33 cellular contexts compared by ENCODE assay signal in the genomic region with DNA sequence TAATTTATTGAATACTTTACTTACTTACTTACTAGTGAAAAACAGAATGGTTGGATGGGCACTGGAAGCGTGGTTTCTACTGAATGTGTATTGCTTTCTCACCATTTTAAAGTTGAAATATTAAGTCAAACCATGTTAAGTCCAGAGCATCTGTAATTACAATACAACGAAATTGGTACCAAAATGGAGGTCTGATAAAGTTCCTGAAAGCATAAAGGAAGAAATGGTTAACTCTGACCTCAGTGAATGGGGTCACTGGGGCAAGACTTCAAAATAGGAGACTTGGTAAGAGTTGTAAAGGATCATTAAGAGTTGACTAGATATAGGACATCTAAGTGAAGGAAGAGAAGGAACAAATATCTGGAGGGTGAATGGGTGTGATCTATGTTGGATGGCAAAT.
DNase-seq lines count a peak whose midpoint lies in the region; ATAC-seq, FAIRE-seq and TF ChIP-seq lines count a peak whose summit lies in the region.
"Had no signal": no experiment of that assay in that cellular context is flagged by ENCODE, and none has a peak within 500 bp of the region (broad histone marks: within the 10 kb centered on the region; RNA-seq: fewer than 3 reads in every experiment).

No MANE protein-coding gene starts in this region.

- no peak for TF ChIP-seq POLR2A in A549 (IDR thresholded peaks at IDR 0.05; ENCODE audit: low read length)

- H3K79me2 ChIP-seq in KMS-11 (ENCODE audit: insufficient read depth, low read depth), result no peaks in the 10 kb centered on the region

- H3K4me3 ChIP-seq in A549, result no peak overlapping the region
- H3K4me3 ChIP-seq in CD4-positive, CD25-positive, alpha-beta regulatory T cell (ENCODE audit: low read depth, low read length), result no peak overlapping the region
- no peak overlapping the region for H3K4me3 ChIP-seq in KMS-11 (IDR thresholded peaks at IDR 0.05; ENCODE audit: insufficient read depth, low read depth, low read length)
- H3K4me3 ChIP-seq: BLaER1; BLaER1 treated with 17β-estradiol and CSF1 and Interleukin-3, amounts not matched to agents 10 nM and 100 nM had no signal

- H2AFZ ChIP-seq in KMS-11 (ENCODE audit: low read depth), result no peak overlapping the region

- no peaks in the 10 kb centered on the region; the same call in 2 of the 3 replicates for H3K9me3 ChIP-seq in A549
- peaks cover 0 to 2% of the 10 kb centered on the region in 2 experiments for H3K9me3 ChIP-seq in CD4-positive, CD25-positive, alpha-beta regulatory T cell (ENCODE audit: control insufficient read depth in 2 of 2, low read length in 2 of 2)
- H3K9me3 ChIP-seq: BLaER1, Caco-2 had no signal

- CTCF ChIA-PET in A549 (lab: Yijun Ruan, JAX), result interaction anchor here (0.6 kb wide), 1 partner anchor 154 kb away, joined by 4 read pairs; no protein-coding TSS in a partner anchor

- H3K4me3 Mint-ChIP-seq in CD4-positive, CD25-positive, alpha-beta regulatory T cell, result no peak overlapping the region
- H3K4me3 Mint-ChIP-seq: B cell; CD4-positive, alpha-beta T cell; CD8-positive, alpha-beta memory T cell; CD8-positive, alpha-beta T cell had no signal

- no peaks in the 10 kb centered on the region for H3K27me3 ChIP-seq in CD4-positive, CD25-positive, alpha-beta regulatory T cell (ENCODE audit: control insufficient read depth, insufficient read depth, low read length)
- H3K27me3 ChIP-seq in KMS-11 (ENCODE audit: insufficient read depth, low read depth), result no peaks in the 10 kb centered on the region
- H3K27me3 ChIP-seq: BE2C; BLaER1; BLaER1 treated with 17β-estradiol and CSF1 and Interleukin-3, amounts not matched to agents 10 nM and 100 nM had no signal

- 0% methylated on average over 2 of the region's 2 CpGs for WGBS in A549 (ENCODE audit: missing lambda C conversion rate)

- no peaks in the 10 kb centered on the region for H3K36me3 ChIP-seq in CD4-positive, CD25-positive, alpha-beta regulatory T cell (ENCODE audit: control insufficient read depth, insufficient read depth, low read length)
- no peaks in the 10 kb centered on the region for H3K36me3 ChIP-seq in KMS-11 (ENCODE audit: insufficient read depth)
- H3K36me3 ChIP-seq: BE2C; BLaER1; BLaER1 treated with 17β-estradiol and CSF1 and Interleukin-3, amounts not matched to agents 10 nM and 100 nM had no signal

- H3K9me3 Mint-ChIP-seq in CD4-positive, CD25-positive, alpha-beta regulatory T cell, result peaks cover 0 to 4% (median 0%) of the 10 kb centered on the region in 7 donors
- H3K9me3 Mint-ChIP-seq: CD4-positive, alpha-beta T cell; CD8-positive, alpha-beta T cell had no signal

- peak overlapping the region in 2 of 3 donors; percentile 35 to 39 for H3K27ac Mint-ChIP-seq in CD4-positive, CD25-positive, alpha-beta regulatory T cell
- H3K27ac Mint-ChIP-seq: B cell; CD4-positive, alpha-beta T cell; CD8-positive, alpha-beta T cell had no signal

- peaks cover 7 to 23% (median 21%) of the 10 kb centered on the region in 4 donors for H3K4me1 Mint-ChIP-seq in CD4-positive, CD25-positive, alpha-beta regulatory T cell
- H3K4me1 Mint-ChIP-seq: B cell, CD14-positive monocyte had no signal

- DNase-seq in A549 (ENCODE audit: low read depth in 1 of 2, low spot score in 1 of 2) (no peak), cortex of kidney (lab: John Stamatoyannopoulos, UW) (no peak), NCI-H2196 treated with DMSO at 0.1 percent for 48 hours (lab: John Stamatoyannopoulos, UW; ENCODE audit: unreplicated experiment) (no peak)
- DNase-seq in CD4-positive, CD25-positive, alpha-beta regulatory T cell, result no peak
- DNase-seq: 8988T; ACHN; AML-193; BE2C; C1 segment of cervical spinal cord; Caco-2; Calu3; CD4-positive, alpha-beta T cell; CD8-positive, alpha-beta memory T cell; CD8-positive, alpha-beta T cell; COR-L47; DMS 273 treated with DMSO at 0.1 percent for 48 hours; DMS153; DMS53; DMS79; DMS79 treated with DMSO at 0.1 percent for 48 hours; DND-41; EL had no signal

- no peaks in the 10 kb centered on the region for H3K36me3 Mint-ChIP-seq in CD4-positive, CD25-positive, alpha-beta regulatory T cell
- H3K36me3 Mint-ChIP-seq: CD14-positive monocyte; CD4-positive, alpha-beta memory T cell; CD8-positive, alpha-beta T cell had no signal

- POLR2A ChIA-PET in A549 (lab: Yijun Ruan, JAX), result no interaction called here

- ATAC-seq in A549 (no peak), HG03045 (IDR thresholded peaks at IDR 0.05; ENCODE audit: unreplicated experiment) (no peak)
- ATAC-seq in CD4-positive, CD25-positive, alpha-beta regulatory T cell (ENCODE audit: low read depth in 2 of 2), result no peak
- ATAC-seq: CD8-positive, alpha-beta T cell had no signal

- TF ChIP-seq EP300 in A549 (IDR thresholded peaks at IDR 0.05), result no peak

- TF ChIP-seq RAD21 in A549 (conservative IDR thresholded peaks at IDR 0.05 in 1 of 2, IDR thresholded peaks at IDR 0.05 in 1 of 2), result no peak

- H3K9ac ChIP-seq in KMS-11, result no peak overlapping the region
- H3K9ac ChIP-seq: BLaER1; BLaER1 treated with 17β-estradiol and CSF1 and Interleukin-3, amounts not matched to agents 10 nM and 100 nM had no signal

- no peaks in the 10 kb centered on the region for H3K4me1 ChIP-seq in A549
- no peaks in the 10 kb centered on the region for H3K4me1 ChIP-seq in CD4-positive, CD25-positive, alpha-beta regulatory T cell (ENCODE audit: control insufficient read depth, insufficient read depth, low read length, poor library complexity, severe bottlenecking)
- peaks cover 40% of the 10 kb centered on the region for H3K4me1 ChIP-seq in KMS-11 (ENCODE audit: low read depth, poor library complexity, severe bottlenecking)
- H3K4me1 ChIP-seq: BE2C, BLaER1, Caco-2 had no signal

- no peak for TF ChIP-seq CTCF in A549 (IDR thresholded peaks at IDR 0.05)
- TF ChIP-seq CTCF in KMS-11 (conservative IDR thresholded peaks at IDR 0.05; ENCODE audit: low read depth, low read length), result no peak

- H3K4me2 ChIP-seq in A549 (no peak overlapping the region), KMS-11 (peak overlapping the region; percentile 81; the same call in 1 of the 2 replicates)
- H3K4me2 ChIP-seq: BLaER1 had no signal

- H3K27ac ChIP-seq in A549 (no peak overlapping the region), KMS-11 (no peak overlapping the region)
- H3K27ac ChIP-seq in CD4-positive, CD25-positive, alpha-beta regulatory T cell (ENCODE audit: insufficient read depth, low read length, poor library complexity, severe bottlenecking), result no peak overlapping the region
- H3K27ac ChIP-seq: 22Rv1; BLaER1; BLaER1 treated with 17β-estradiol and CSF1 and Interleukin-3, amounts not matched to agents 10 nM and 100 nM; C4-2B had no signal

- H4K20me1 ChIP-seq in KMS-11 (ENCODE audit: insufficient read depth), result no peaks in the 10 kb centered on the region
- H4K20me1 ChIP-seq: BLaER1; BLaER1 treated with 17β-estradiol and CSF1 and Interleukin-3, amounts not matched to agents 10 nM and 100 nM had no signal

- peaks cover 10% of the 10 kb centered on the region for H3K27me3 Mint-ChIP-seq in CD4-positive, CD25-positive, alpha-beta regulatory T cell
- H3K27me3 Mint-ChIP-seq: CD4-positive, alpha-beta memory T cell; CD8-positive, alpha-beta memory T cell had no signal

- no peak for FAIRE-seq in A549 (lab: Jason Lieb, UNC)
- FAIRE-seq: A204.1, D721Med had no signal

TF ChIP-seq in A549, 52 proteins besides CTCF, POLR2A, EP300 and RAD21:
- TF ChIP-seq CBX8 (IDR thresholded peaks at IDR 0.05), result peak; percentile 55; the same call in 1 of the 2 replicates
- 0 out of 2 replicates have a peak, but pooled peaks have one; percentile 52 for TF ChIP-seq RNF2 (IDR thresholded peaks at IDR 0.05; ENCODE audit: borderline replicate concordance, low read depth)
- no peak for TF ChIP-seq ESRRA (IDR thresholded peaks at IDR 0.05; ENCODE audit: borderline replicate concordance, low read length)
